16 cellular contexts compared by ENCODE assay signal in the genomic region with DNA sequence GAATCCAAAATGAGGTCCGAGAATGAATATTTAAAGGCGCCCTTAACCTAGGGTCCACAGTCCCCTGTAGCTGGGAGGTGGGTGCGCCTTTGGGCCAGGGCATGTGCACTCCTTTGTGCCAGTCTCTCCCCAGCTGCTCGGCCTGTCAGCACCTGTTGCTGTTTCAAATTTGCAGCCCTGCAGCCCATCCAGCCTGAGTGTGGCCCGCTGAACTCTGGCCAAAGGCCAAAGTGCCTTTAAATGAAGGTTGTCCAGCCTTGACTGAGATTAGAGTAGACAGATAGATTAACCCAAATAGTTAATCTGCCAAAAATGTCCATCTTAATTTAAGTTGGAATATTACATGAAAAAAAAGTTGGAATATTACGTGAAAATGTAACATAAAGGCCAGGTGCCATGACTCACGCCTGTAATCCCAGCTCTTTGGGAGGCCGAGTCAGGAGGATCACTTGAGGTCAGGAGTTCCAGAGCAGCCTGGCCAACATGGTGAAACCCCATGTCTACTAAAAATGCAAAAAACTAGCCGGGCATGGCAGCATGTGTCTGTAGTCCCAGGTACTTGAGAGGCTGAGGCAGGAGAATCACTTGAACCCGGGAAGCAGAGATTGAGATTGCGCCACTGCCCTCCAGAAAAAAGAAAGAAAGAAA. TPM values are rescaled to one million over a fixed set of nuclear protein-coding genes. Genes with fewer than 3 reads are reported as not detected.
DNase-seq lines count a peak whose midpoint lies in the region; ATAC-seq, FAIRE-seq and TF ChIP-seq lines count a peak whose summit lies in the region.
"Had no signal": no experiment of that assay in that cellular context is flagged by ENCODE, and none has a peak within 500 bp of the region (broad histone marks: within the 10 kb centered on the region; RNA-seq: fewer than 3 reads in every experiment).

No MANE protein-coding gene starts in this region.

- H3K4me1 ChIP-seq in ascending aorta = peaks cover 4 to 13% of the 10 kb centered on the region in 2 donors
- H3K4me1 ChIP-seq in HepG2 (ENCODE audit: insufficient read depth, low read length) = peaks cover 36% of the 10 kb centered on the region
- H3K4me1 ChIP-seq in BE2C = no peaks in the 10 kb centered on the region

- in situ Hi-C loops in HepG2 (cut with HindIII; ENCODE audit: extremely low pct_ligation_motif_present, low pct_unique_long_range_greater_than_20kb) = no loop called here

- TF ChIP-seq EP300 in HepG2 (IDR thresholded peaks at IDR 0.05; ENCODE audit: low read depth in 2 of 2, low read length in 2 of 2) = no peak
- no peak for TF ChIP-seq EP300 in HepG2 (CRISPR knock-in tag; IDR thresholded peaks at IDR 0.05; ENCODE audit: borderline replicate concordance)

- DNase-seq in AG04450 (ENCODE audit: low read depth, low spot score) (no peak), ascending aorta (ENCODE audit: low spot score in 2 of 2) (no peak), HepG2 (ENCODE audit: low spot score) (no peak), BE2C (no peak)
- DNase-seq in activated CD4-positive, alpha-beta T cell treated with anti-CD3 and anti-CD28 coated beads, Interleukin-2, amount 50 U/mL, for 48 hours = no peak
- DNase-seq: DMS153, EL, KG1, NCI-H1417 treated with DMSO at 0.1 percent for 48 hours, NCI-H187 treated with DMSO at 0.1 percent for 48 hours, NCI-H345, NCI-H524 treated with DMSO at 0.1 percent for 48 hours, PC-9 had no signal

- no peak overlapping the region for H3K4me3 ChIP-seq in AG04450 (ENCODE audit: low read depth, low read length)
- no peak overlapping the region for H3K4me3 ChIP-seq in ascending aorta
- H3K4me3 ChIP-seq in HepG2 (replicated peaks in 1 of 3; ENCODE audit: insufficient read depth in 1 of 3, low read depth in 2 of 3, low read length in 3 of 3) = peak overlapping the region; percentile 49 to 73 (median 71); a peak in 5 of 6 replicates
- no peak overlapping the region for H3K4me3 ChIP-seq in BE2C (ENCODE audit: low read depth, low read length)
- H3K4me3 ChIP-seq: GM12878, PC-9 had no signal

- H3K27me3 ChIP-seq in AG04450 (ENCODE audit: control insufficient read depth, insufficient read depth, low read length) = no peaks in the 10 kb centered on the region
- H3K27me3 ChIP-seq in ascending aorta = no peaks in the 10 kb centered on the region
- no peaks in the 10 kb centered on the region; a peak in 1 of 5 replicates for H3K27me3 ChIP-seq in HepG2 (ENCODE audit: control insufficient read depth in 1 of 2, insufficient read depth in 2 of 2, low read length in 2 of 2)
- H3K27me3 ChIP-seq in BE2C = no peaks in the 10 kb centered on the region

- H3K79me2 ChIP-seq in HepG2 (ENCODE audit: insufficient read depth, low read length) = no peaks in the 10 kb centered on the region

- no peak for FAIRE-seq in HepG2 (lab: Jason Lieb, UNC)
- FAIRE-seq: GM12878 had no signal

- peak; percentile 48 for ATAC-seq in HepG2
- ATAC-seq in GM21360 (IDR thresholded peaks at IDR 0.05; ENCODE audit: unreplicated experiment) = no peak
- ATAC-seq: GM12878 had no signal

- BruUV-seq in HepG2 (replicated peaks; lab: Mats Ljungman, UMichigan) = no TSS peak

- peak overlapping the region; percentile 94 for H3K4me2 ChIP-seq in HepG2 (ENCODE audit: low read depth, low read length)
- H3K4me2 ChIP-seq: PC-9 had no signal

- H3K9me3 ChIP-seq in AG04450 (ENCODE audit: control insufficient read depth, insufficient read depth, low read length) (no peaks in the 10 kb centered on the region), ascending aorta (no peaks in the 10 kb centered on the region), HepG2 (ENCODE audit: low read length) (no peaks in the 10 kb centered on the region), BE2C (no peaks in the 10 kb centered on the region)

- WGBS in HepG2 (ENCODE audit: low lambda C conversion rate) = 33% methylated on average over 11 of the region's 11 CpGs

- H3K9ac ChIP-seq in HepG2 (ENCODE audit: insufficient read depth, low read depth, low read length) = no peak overlapping the region

- H3K36me3 ChIP-seq in ascending aorta = no peaks in the 10 kb centered on the region
- no peaks in the 10 kb centered on the region for H3K36me3 ChIP-seq in HepG2 (replicated peaks in 1 of 2; ENCODE audit: control insufficient read depth in 1 of 2, insufficient read depth in 2 of 2, low read length in 2 of 2)
- H3K36me3 ChIP-seq in BE2C = no peaks in the 10 kb centered on the region

- no peak for TF ChIP-seq CTCF in 22Rv1 (IDR thresholded peaks at IDR 0.05)
- TF ChIP-seq CTCF in AG04450 (IDR thresholded peaks at IDR 0.05; ENCODE audit: low read depth, low read length) = no peak
- TF ChIP-seq CTCF in ascending aorta (IDR thresholded peaks at IDR 0.05) = no peak
- no peak for TF ChIP-seq CTCF in HepG2 (CRISPR knock-in tag; IDR thresholded peaks at IDR 0.05)
- TF ChIP-seq CTCF in BE2C (IDR thresholded peaks at IDR 0.05; ENCODE audit: low read depth, low read length) = no peak

- POLR2A ChIA-PET in AG04450 (lab: Yijun Ruan, JAX) (interaction anchor here (0.5 to 1.4 kb wide), 4 partner anchors 11 to 203 kb away, joined by 3 to 5 read pairs (median 4); no protein-coding TSS in a partner anchor), HepG2 (lab: Yijun Ruan, JAX) (interaction anchor here (0.6 to 2.2 kb wide), 6 partner anchors 10 to 163 kb away, joined by 3 to 19 read pairs (median 6); partner anchors contain the start of gene TPT1)

- H4K20me1 ChIP-seq in HepG2 (ENCODE audit: insufficient read depth, low read length) = no peaks in the 10 kb centered on the region

- H3K27ac ChIP-seq in 22Rv1 (peak overlapping the region; percentile 56), AG04450 (ENCODE audit: low read depth, low read length) (peak overlapping the region; percentile 21), ascending aorta (peak overlapping the region; percentile 37 to 59), HepG2 (ENCODE audit: extremely low read length, insufficient read depth, low read length) (peak overlapping the region; percentile 62)
- H3K27ac ChIP-seq: PC-9 had no signal

- intact Hi-C loops in ascending aorta (cut with DNase I) = no loop called here
- intact Hi-C loops in HepG2 (cut with micrococcal nuclease; ENCODE audit: unreplicated experiment) = no loop called here

- no peak for TF ChIP-seq RAD21 in HepG2 (CRISPR knock-in tag; IDR thresholded peaks at IDR 0.05)

- TF ChIP-seq POLR2A in HepG2 (IDR thresholded peaks at IDR 0.05; ENCODE audit: insufficient read depth in 1 of 2, low read depth in 2 of 2, low read length in 2 of 2) = no peak

- H2AFZ ChIP-seq in HepG2 (ENCODE audit: low read length) = no peak overlapping the region
- H2AFZ ChIP-seq: PC-9 had no signal

- CTCF ChIA-PET in AG04450 (lab: Charles Lee) = interaction anchor here (0.9 kb wide), 1 partner anchor 35 kb away, joined by 3 read pairs; no protein-coding TSS in a partner anchor
- CTCF ChIA-PET in HepG2 (lab: Yijun Ruan, JAX; ENCODE audit: low intra/inter-chr PET ratio, low total read pairs) = no interaction called here

TF ChIP-seq in HepG2, 621 proteins besides CTCF, POLR2A, EP300 and RAD21 (continues in another document):
- TF ChIP-seq STAT5B (CRISPR knock-in tag; IDR thresholded peaks at IDR 0.05) = no peak
- TF ChIP-seq ZNF639 (CRISPR knock-in tag; conservative IDR thresholded peaks at IDR 0.05) = no peak
- no peak for TF ChIP-seq MAFG (CRISPR knock-in tag; IDR thresholded peaks at IDR 0.05)
- TF ChIP-seq, protein P1, sequence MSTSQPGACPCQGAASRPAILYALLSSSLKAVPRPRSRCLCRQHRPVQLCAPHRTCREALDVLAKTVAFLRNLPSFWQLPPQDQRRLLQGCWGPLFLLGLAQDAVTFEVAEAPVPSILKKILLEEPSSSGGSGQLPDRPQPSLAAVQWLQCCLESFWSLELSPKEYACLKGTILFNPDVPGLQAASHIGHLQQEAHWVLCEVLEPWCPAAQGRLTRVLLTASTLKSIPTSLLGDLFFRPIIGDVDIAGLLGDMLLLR (CRISPR knock-in tag; IDR thresholded peaks at IDR 0.05) = no peak
- peak; percentile 57 for TF ChIP-seq NCOR1 (IDR thresholded peaks at IDR 0.05; ENCODE audit: borderline replicate concordance, low read length)

RNA-seq across cellular contexts. Expression of gene TPT1, which starts 25.3 kb away (rescaled TPM):
- polyA plus RNA-seq in AG04450 (2011; rRNA removed) (6,434 and 7,581 TPM in 2 replicates), HepG2 (2011; rRNA removed) (3,043 and 3,594 TPM in 2 replicates)
- 1,741 and 1,851 TPM in 2 replicates for polyA minus RNA-seq in AG04450 (2011; rRNA and poly(A)+ RNA removed)
- total RNA-seq in ascending aorta (2,079 TPM), HepG2 (2016; rRNA removed; fragmentation: Illumina TruSeq; extraction: Trizol) (2,953 and 3,643 TPM in 2 replicates)
- total RNA-seq in HepG2 (2016; cell fraction: cytosol; rRNA removed; fragmentation: Illumina TruSeq; extraction: Trizol; ENCODE audit: low read depth) = 5,303 and 6,664 TPM in 2 replicates
- 2,970 and 3,542 TPM in 2 replicates for total RNA-seq in HepG2 (2016; cell fraction: insoluble cytoplasmic fraction; rRNA removed; fragmentation: Illumina TruSeq; extraction: Trizol)
- 9,739 and 11,902 TPM in 2 replicates for total RNA-seq in HepG2 (2016; cell fraction: membrane; rRNA removed; fragmentation: Illumina TruSeq; extraction: Trizol)
- 1,024 and 1,100 TPM in 2 replicates for total RNA-seq in HepG2 (2016; cell fraction: nucleus; rRNA removed; fragmentation: Illumina TruSeq; extraction: Trizol)
- polyA plus RNA-seq in HepG2 (2011; cell fraction: cytosol; rRNA removed) = 2,836 and 4,004 TPM in 2 replicates
- 570 and 845 TPM in 2 replicates for polyA plus RNA-seq in HepG2 (2011; cell fraction: nucleus; rRNA removed)
- polyA plus RNA-seq in HepG2 (2012) = 5,337 and 5,704 TPM in 2 replicates
- polyA plus RNA-seq in HepG2 (2016; cell fraction: cytosol; fragmentation: Illumina TruSeq; extraction: Trizol; ENCODE audit: low read depth) = 11,602 and 12,956 TPM in 2 replicates
- polyA plus RNA-seq in HepG2 (2016; cell fraction: insoluble cytoplasmic fraction; fragmentation: Illumina TruSeq; extraction: Trizol; ENCODE audit: low read depth) = 5,783 and 5,848 TPM in 2 replicates
- polyA plus RNA-seq in HepG2 (2016; cell fraction: membrane; fragmentation: Illumina TruSeq; extraction: Trizol; ENCODE audit: low read depth) = 16,998 and 18,264 TPM in 2 replicates
- 2,722 and 2,790 TPM in 2 replicates for polyA plus RNA-seq in HepG2 (2016; cell fraction: nucleus; fragmentation: Illumina TruSeq; extraction: Trizol; ENCODE audit: insufficient read depth, low read depth)
- 500 and 577 TPM in 2 replicates for polyA minus RNA-seq in HepG2 (2011; rRNA and poly(A)+ RNA removed; ENCODE audit: low replicate concordance)
- polyA minus RNA-seq in HepG2 (2011; cell fraction: cytosol; rRNA and poly(A)+ RNA removed) = 1,023 and 1,248 TPM in 2 replicates
- polyA minus RNA-seq in HepG2 (2011; cell fraction: nucleus; rRNA and poly(A)+ RNA removed) = 474 and 559 TPM in 2 replicates
- polyA plus RNA-seq in BE2C (2012; ENCODE audit: insufficient read depth, insufficient read length, low read depth) = 1,369 TPM

Comparison
In these comparisons a context has a peak if more than half of its experiments do, and no peak if none do; other contexts are left out.
1. H3K4me3 ChIP-seq: peak in HepG2 (3 of 3); none in AG04450 (single experiment), ascending aorta (0 of 2) and BE2C (single experiment).
2. Peak in every context shown above with its lines, with median percentiles within 50 percentile points of each other: H3K27ac ChIP-seq.